In genomic region chr3:147419062-147419701, GRCh38 we compare ENCODE assay signal across 10 cellular contexts. TPM values are rescaled to one million over a fixed set of nuclear protein-coding genes. Genes with fewer than 3 reads are reported as not detected.
DNase-seq lines count a peak whose midpoint lies in the region; ATAC-seq, FAIRE-seq and TF ChIP-seq lines count a peak whose summit lies in the region.
"Had no signal": no experiment of that assay in that cellular context is flagged by ENCODE, and none has a peak within 500 bp of the region (broad histone marks: within the 10 kb centered on the region; RNA-seq: fewer than 3 reads in every experiment).

No MANE protein-coding gene starts in this region.

- TF ChIP-seq CTCF in H9 (conservative IDR thresholded peaks at IDR 0.05) (no peak), astrocyte (IDR thresholded peaks at IDR 0.05; ENCODE audit: insufficient read depth, low read depth, low read length) (no peak), smooth muscle cell (IDR thresholded peaks at IDR 0.05; ENCODE audit: borderline replicate concordance, insufficient read depth, poor library complexity, severe bottlenecking) (no peak)

- H3K4ac ChIP-seq in H9 (ENCODE audit: low read depth, low read length): no peak overlapping the region

- no peak for FAIRE-seq in astrocyte (lab: Jason Lieb, UNC)

- H3K14ac ChIP-seq in H9 (ENCODE audit: insufficient read depth, low read length): no peak overlapping the region

- H2BK5ac ChIP-seq in H9 (ENCODE audit: insufficient read length, low read length): no peak overlapping the region

- H2BK15ac ChIP-seq in H9 (ENCODE audit: low read depth, low read length): no peak overlapping the region

- H2BK120ac ChIP-seq in H9 (ENCODE audit: low read depth, low read length, poor library complexity, severe bottlenecking): no peak overlapping the region

- POLR2A ChIA-PET in HEK293T (lab: Yijun Ruan, JAX): no interaction called here

- H3K9me3 ChIP-seq in H9 (ENCODE audit: control insufficient read depth, low read depth, low read length): no peaks in the 10 kb centered on the region
- H3K9me3 ChIP-seq in astrocyte (ENCODE audit: insufficient read depth, low read depth, low read length): no peaks in the 10 kb centered on the region
- H3K9me3 ChIP-seq in iPS-20b (ENCODE audit: insufficient read depth, low read depth, low read length): peaks cover 10% of the 10 kb centered on the region; the same call in 1 of the 2 replicates
- no peaks in the 10 kb centered on the region for H3K9me3 ChIP-seq in smooth muscle cell (replicated peaks; ENCODE audit: low read depth)
- H3K9me3 ChIP-seq in Karpas-422 (ENCODE audit: low read length): peaks cover 17% of the 10 kb centered on the region

- H3K4me2 ChIP-seq in H9 (ENCODE audit: insufficient read depth, insufficient read length, low read length) (peak overlapping the region; percentile 63), astrocyte (ENCODE audit: low read length) (peak overlapping the region; percentile 86), smooth muscle cell (peak overlapping the region; percentile 84), Karpas-422 (ENCODE audit: low read depth, low read length, poor library complexity, severe bottlenecking) (no peak overlapping the region)

- no peak overlapping the region for H3T11ph ChIP-seq in H9 (ENCODE audit: low read length)

- H3K27me3 Mint-ChIP-seq in H9 (ENCODE audit: low read depth) (peaks cover 100% of the 10 kb centered on the region), astrocyte (ENCODE audit: low read depth, unreplicated experiment) (peaks cover 96% of the 10 kb centered on the region)

- H3K4me3 ChIP-seq in astrocyte (ENCODE audit: insufficient read depth, low read depth, low read length) (peak overlapping the region; percentile 67), iPS-20b (ENCODE audit: low read length) (peak overlapping the region; percentile 69), smooth muscle cell (peak overlapping the region; percentile 33), Karpas-422 (ENCODE audit: low read length) (no peak overlapping the region)

- no peak overlapping the region for H3K27ac Mint-ChIP-seq in H9
- H3K27ac Mint-ChIP-seq in astrocyte (ENCODE audit: unreplicated experiment): no peak overlapping the region
- H3K27ac Mint-ChIP-seq: activated naive CD8-positive, alpha-beta T cell treated with anti-CD3 and anti-CD28 coated beads, Interleukin-2, amount 10 ng/mL, durations not matched to agents 7 days and 5 days had no signal

- WGBS in H9 (ENCODE audit: extremely low coverage, insufficient read length, low lambda C conversion rate): no CpG with 5 or more reads among the region's 45 CpGs
- 2% methylated on average over 45 of the region's 45 CpGs for WGBS in smooth muscle cell (ENCODE audit: low lambda C conversion rate)

- H2BK20ac ChIP-seq in H9 (ENCODE audit: low read depth, low read length, poor library complexity, severe bottlenecking): no peak overlapping the region

- no peak overlapping the region for H3K18ac ChIP-seq in H9 (ENCODE audit: insufficient read length, low read depth, low read length)

- H3K36me3 ChIP-seq in astrocyte (ENCODE audit: insufficient read depth, low read length) (peaks cover 1% of the 10 kb centered on the region), iPS-20b (ENCODE audit: insufficient read depth, low read depth, low read length) (no peaks in the 10 kb centered on the region), smooth muscle cell (ENCODE audit: low read depth) (no peaks in the 10 kb centered on the region), Karpas-422 (ENCODE audit: insufficient read depth, low read length) (no peaks in the 10 kb centered on the region)

- CTCF ChIA-PET in HEK293T (lab: Yijun Ruan, JAX): no interaction called here

- H3K9ac ChIP-seq in H9 (ENCODE audit: extremely low read depth, insufficient read length, low read length): no peak overlapping the region
- H3K9ac ChIP-seq in astrocyte (ENCODE audit: low read length): peak overlapping the region; percentile 75
- H3K9ac ChIP-seq in iPS-20b (ENCODE audit: low read depth, low read length): no peak overlapping the region
- H3K9ac ChIP-seq in smooth muscle cell (ENCODE audit: low read depth): no peak overlapping the region
- no peak overlapping the region for H3K9ac ChIP-seq in Karpas-422 (ENCODE audit: low read length)

- H3K79me1 ChIP-seq in H9 (ENCODE audit: insufficient read depth, low read depth, low read length, poor library complexity, severe bottlenecking): no peaks in the 10 kb centered on the region

- H4K5ac ChIP-seq in H9 (ENCODE audit: insufficient read length, low read depth, low read length): no peak overlapping the region

- H3K56ac ChIP-seq in H9 (ENCODE audit: insufficient read length, low read depth, low read length): no peak overlapping the region

- H3K23me2 ChIP-seq in H9 (ENCODE audit: insufficient read length, low read depth, low read length, poor library complexity, severe bottlenecking): peaks cover 20% of the 10 kb centered on the region

- no peaks in the 10 kb centered on the region; a peak in 1 of 7 replicates for H3K36me3 Mint-ChIP-seq in H9 (ENCODE audit: insufficient read depth in 1 of 3, low read depth in 3 of 3)
- no peaks in the 10 kb centered on the region for H3K36me3 Mint-ChIP-seq in astrocyte (ENCODE audit: low read depth, unreplicated experiment)

- no peaks in the 10 kb centered on the region for H4K20me1 ChIP-seq in H9 (ENCODE audit: control insufficient read depth, insufficient read depth, insufficient read length)
- H4K20me1 ChIP-seq in astrocyte (ENCODE audit: insufficient read depth, low read length): no peaks in the 10 kb centered on the region
- H4K20me1 ChIP-seq in smooth muscle cell (ENCODE audit: low read depth): no peaks in the 10 kb centered on the region
- H4K20me1 ChIP-seq in Karpas-422 (ENCODE audit: insufficient read depth, low read depth, low read length): no peaks in the 10 kb centered on the region

- H3K4me3 Mint-ChIP-seq in H9 (peak overlapping the region; percentile 57 to 82), astrocyte (ENCODE audit: unreplicated experiment) (peak overlapping the region; percentile 80)

- no peaks in the 10 kb centered on the region for H3F3A ChIP-seq in smooth muscle cell (ENCODE audit: low read depth)

- no peak overlapping the region for H4K8ac ChIP-seq in H9 (replicated peaks; ENCODE audit: insufficient read length, low read depth, low read length)

- H3K4me1 Mint-ChIP-seq in H9 (peaks cover 32 to 64% of the 10 kb centered on the region in 2 experiments), astrocyte (ENCODE audit: low read depth, unreplicated experiment) (peaks cover 9% of the 10 kb centered on the region)

- no peaks in the 10 kb centered on the region; a peak in 2 of 5 replicates for H3K9me3 Mint-ChIP-seq in H9
- peaks cover 4% of the 10 kb centered on the region for H3K9me3 Mint-ChIP-seq in astrocyte (ENCODE audit: unreplicated experiment)

- no peak overlapping the region for H3K23ac ChIP-seq in H9 (ENCODE audit: insufficient read length, low read depth, low read length)

- no peak overlapping the region for H3K27ac ChIP-seq in H9 (ENCODE audit: insufficient read length, low read depth, low read length)
- peak overlapping the region; percentile 67 for H3K27ac ChIP-seq in astrocyte (ENCODE audit: low read depth, low read length)
- no peak overlapping the region for H3K27ac ChIP-seq in iPS-20b (ENCODE audit: low read length)
- no peak overlapping the region for H3K27ac ChIP-seq in smooth muscle cell (ENCODE audit: low read depth)
- no peak overlapping the region for H3K27ac ChIP-seq in Karpas-422 (ENCODE audit: low read length)

- H3K79me2 ChIP-seq in H9 (ENCODE audit: insufficient read depth, low read length): no peaks in the 10 kb centered on the region
- H3K79me2 ChIP-seq in astrocyte (ENCODE audit: insufficient read depth, low read length): peaks cover 22% of the 10 kb centered on the region
- H3K79me2 ChIP-seq in smooth muscle cell (ENCODE audit: low read depth): no peaks in the 10 kb centered on the region
- H3K79me2 ChIP-seq in Karpas-422 (ENCODE audit: low read length): no peaks in the 10 kb centered on the region

- no peak for ATAC-seq in GM21423 (IDR thresholded peaks at IDR 0.05; ENCODE audit: unreplicated experiment)

- H3K4me1 ChIP-seq in H9 (ENCODE audit: insufficient read depth, low read length) (peaks cover 5% of the 10 kb centered on the region; the same call in 1 of the 2 replicates), astrocyte (ENCODE audit: insufficient read depth, low read length) (peaks cover 36% of the 10 kb centered on the region), iPS-20b (ENCODE audit: insufficient read depth, low read length) (peaks cover 10% of the 10 kb centered on the region), smooth muscle cell (ENCODE audit: low read depth) (peaks cover 16% of the 10 kb centered on the region), Karpas-422 (ENCODE audit: low read length) (no peaks in the 10 kb centered on the region)

- H3K27me3 ChIP-seq in H9 (ENCODE audit: insufficient read depth, low read length): peaks cover 86% of the 10 kb centered on the region
- H3K27me3 ChIP-seq in astrocyte (ENCODE audit: insufficient read depth, low read length): peaks cover 46% of the 10 kb centered on the region
- peaks cover 100% of the 10 kb centered on the region for H3K27me3 ChIP-seq in iPS-20b (ENCODE audit: insufficient read depth, low read length)
- peaks cover 100% of the 10 kb centered on the region for H3K27me3 ChIP-seq in smooth muscle cell (ENCODE audit: low read depth)
- no peaks in the 10 kb centered on the region for H3K27me3 ChIP-seq in Karpas-422 (ENCODE audit: low read length)

- H2AK5ac ChIP-seq in H9 (ENCODE audit: insufficient read length, low read length): no peak overlapping the region

- DNase-seq in H9: peak; percentile 94
- DNase-seq in astrocyte (ENCODE audit: low read depth): peak; percentile 54
- no peak for DNase-seq in smooth muscle cell (lab: John Stamatoyannopoulos, UW; ENCODE audit: unreplicated experiment)
- no peak for DNase-seq in LoVo (ENCODE audit: low spot score)
- no peak for DNase-seq in HEK293T (ENCODE audit: extremely low spot score)
- DNase-seq in Karpas-422: no peak
- DNase-seq: activated naive CD8-positive, alpha-beta T cell treated with anti-CD3 and anti-CD28 coated beads, Interleukin-2, amount 10 ng/mL, durations not matched to agents 7 days and 5 days had no signal

- H2AFZ ChIP-seq in H9 (ENCODE audit: low read length): no peak overlapping the region
- peak overlapping the region; percentile 75 for H2AFZ ChIP-seq in astrocyte (ENCODE audit: low read depth, low read length)
- H2AFZ ChIP-seq in smooth muscle cell (ENCODE audit: low read depth): no peak overlapping the region
- H2AFZ ChIP-seq in Karpas-422 (ENCODE audit: low read length): no peak overlapping the region

- no peak overlapping the region for H4K91ac ChIP-seq in H9 (ENCODE audit: insufficient read length, low read depth, low read length)

- H2BK12ac ChIP-seq in H9 (ENCODE audit: insufficient read length, low read depth, low read length): no peak overlapping the region

- no peaks in the 10 kb centered on the region for H3K9me2 ChIP-seq in Karpas-422 (replicated peaks; ENCODE audit: insufficient read depth, low read length)

RNA-seq across cellular contexts. Expression of gene ZIC1, which starts 10.0 kb away (rescaled TPM):
- not detected in 2 replicates for total RNA-seq in H9 (2021)
- total RNA-seq in astrocyte: 0.19 and 0.30 TPM in 2 replicates
- not detected in 2 replicates for total RNA-seq in smooth muscle cell
- not detected in 2 replicates for polyA plus RNA-seq in smooth muscle cell
- total RNA-seq in Karpas-422 (2014; rRNA removed; shearing (Covaris generic); ENCODE audit: low replicate concordance): not detected in 2 replicates
- total RNA-seq: activated naive CD8-positive, alpha-beta T cell treated with anti-CD3 and anti-CD28 coated beads, Interleukin-2, amount 10 ng/mL, durations not matched to agents 7 days and 5 days; NCI-H460 had no signal

RNA-seq across cellular contexts. Expression of gene ZIC4, which starts 12.8 kb away (rescaled TPM):
- total RNA-seq in H9 (2021): not detected in 2 replicates
- not detected in 2 replicates for total RNA-seq in astrocyte
- not detected in 2 replicates for total RNA-seq in smooth muscle cell
- polyA plus RNA-seq in smooth muscle cell: not detected in 2 replicates
- not detected in 2 replicates for total RNA-seq in Karpas-422 (2014; rRNA removed; shearing (Covaris generic); ENCODE audit: low replicate concordance)
- total RNA-seq: activated naive CD8-positive, alpha-beta T cell treated with anti-CD3 and anti-CD28 coated beads, Interleukin-2, amount 10 ng/mL, durations not matched to agents 7 days and 5 days; NCI-H460 had no signal

Comparison
In these comparisons a context has a peak if more than half of its experiments do, and no peak if none do; other contexts are left out.
1. DNase-seq: peak in H9 (single experiment) and astrocyte (single experiment); none in smooth muscle cell (single experiment), LoVo (single experiment), HEK293T (single experiment) and Karpas-422 (single experiment).